In the genomic region with DNA sequence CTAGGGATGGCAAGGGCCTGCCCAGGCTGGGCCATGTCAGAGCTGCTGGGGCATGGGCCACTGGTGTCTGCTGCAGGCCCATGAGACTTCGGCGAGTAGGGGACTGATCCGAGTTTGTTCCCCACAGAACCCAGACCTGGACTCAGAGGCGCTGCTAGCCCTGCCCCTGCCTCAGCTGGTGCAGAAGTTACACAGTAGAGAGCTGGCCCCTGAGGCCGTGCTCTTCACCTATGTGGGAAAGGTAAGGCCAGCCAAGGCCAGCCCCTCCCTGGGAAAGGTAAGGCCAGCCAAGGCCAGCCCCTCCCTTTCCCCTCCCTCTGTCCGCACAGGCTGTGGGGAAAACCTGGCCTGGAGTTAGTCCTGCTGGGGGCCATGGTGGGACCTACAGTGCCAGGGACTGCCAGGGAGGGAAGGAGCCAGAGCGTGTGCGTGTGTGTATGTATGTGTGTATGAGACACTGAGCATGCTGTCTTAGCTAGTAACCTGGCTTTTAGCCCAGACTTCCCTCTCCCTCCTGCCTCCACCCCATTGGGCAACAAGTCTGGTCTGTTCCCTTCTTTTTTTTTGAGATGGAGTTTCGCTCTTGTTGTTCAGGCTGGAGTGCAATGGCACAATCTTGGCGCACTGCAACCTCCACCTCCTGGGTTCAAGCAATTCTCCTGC, we compare ENCODE assay signal across 8 cellular contexts. TPM values are rescaled to one million over a fixed set of nuclear protein-coding genes. Genes with fewer than 3 reads are reported as not detected.
A peak's percentile ranks its signal among the peaks of the same experiment; 100 is the strongest.
DNase-seq lines count a peak whose midpoint lies in the region; ATAC-seq and TF ChIP-seq lines count a peak whose summit lies in the region.

No MANE protein-coding gene starts in this region.

- no peaks in the 10 kb centered on the region for H3K9me2 ChIP-seq in OCI-LY7 (ENCODE audit: insufficient read depth, low read length)

- ATAC-seq in GM18519 (IDR thresholded peaks at IDR 0.05; ENCODE audit: low FRiP score, unreplicated experiment), result no peak
- no peak for ATAC-seq in GM21515 (IDR thresholded peaks at IDR 0.05; ENCODE audit: unreplicated experiment)

- H3K4me3 ChIP-seq in OCI-LY7 (ENCODE audit: low read depth, low read length, poor library complexity, severe bottlenecking), result no peak overlapping the region
- H3K4me3 ChIP-seq in fibroblast of mammary gland (ENCODE audit: control insufficient read depth, low read depth, low read length), result no peak overlapping the region
- no peak overlapping the region for H3K4me3 ChIP-seq in ovary

- no peak for TF ChIP-seq EP300 in ovary (IDR thresholded peaks at IDR 0.05)

- no peaks in the 10 kb centered on the region for H4K20me1 ChIP-seq in OCI-LY7 (ENCODE audit: insufficient read depth, low read length)

- no TSS peak for BruUV-seq in OCI-LY7 (replicated peaks; lab: Mats Ljungman, UMichigan)

- no peak for TF ChIP-seq CTCF in OCI-LY7 (conservative IDR thresholded peaks at IDR 0.05; ENCODE audit: low read length)
- no peak for TF ChIP-seq CTCF in fibroblast of mammary gland (conservative IDR thresholded peaks at IDR 0.05; ENCODE audit: control insufficient read depth, insufficient read depth, low read depth, low read length)
- TF ChIP-seq CTCF in ovary (IDR thresholded peaks at IDR 0.05), result no peak

- intact Hi-C loops in OCI-LY7 (cut with micrococcal nuclease; ENCODE audit: unreplicated experiment) (no loop called here), ovary (cut with DNase I) (loop anchor here in 1 of 4 donors (10.0 kb wide), 1 partner anchor 773 kb away; no protein-coding TSS in a partner anchor)

- H3K27me3 ChIP-seq in ovary, result no peaks in the 10 kb centered on the region

- WGBS in ovary, 3 donors, result 26 to 33% (median 32%) methylated on average over 10 of the region's 10 CpGs

- POLR2A ChIA-PET in OCI-LY7 (lab: Charles Lee), result no interaction called here

- no peaks in the 10 kb centered on the region for H3K9me3 ChIP-seq in OCI-LY7 (ENCODE audit: low read length)
- H3K9me3 ChIP-seq in ovary, result no peaks in the 10 kb centered on the region

- no peaks in the 10 kb centered on the region for H3K36me3 ChIP-seq in OCI-LY7 (ENCODE audit: insufficient read depth, low read length)
- H3K36me3 ChIP-seq in ovary, result no peaks in the 10 kb centered on the region

- no peak overlapping the region for H3K27ac ChIP-seq in OCI-LY7 (ENCODE audit: low read depth, low read length, poor library complexity, severe bottlenecking)
- H3K27ac ChIP-seq in ovary, result peak overlapping the region in 1 of 2 donors; percentile 40

- DNase-seq in NCI-H2081 (lab: John Stamatoyannopoulos, UW) (peak; percentile 37 to 69), NCI-H2081 treated with DMSO at 0.1 percent for 48 hours (lab: John Stamatoyannopoulos, UW) (no peak), OCI-LY7 (ENCODE audit: low spot score) (peak; percentile 29), fibroblast of mammary gland (ENCODE audit: low read depth) (peak; percentile 96), ovary (peak; percentile 51 to 68 (median 65))
- DNase-seq in stimulated activated naive CD4-positive, alpha-beta T cell (lab: John Stamatoyannopoulos, UW), result no peak

- TF ChIP-seq POLR2A in ovary (IDR thresholded peaks at IDR 0.05), result no peak

- H3K79me2 ChIP-seq in OCI-LY7 (ENCODE audit: insufficient read depth, low read depth, low read length), result no peaks in the 10 kb centered on the region

- peaks cover 37% of the 10 kb centered on the region for H3K4me1 ChIP-seq in OCI-LY7 (ENCODE audit: insufficient read depth, low read length, poor library complexity, severe bottlenecking)
- peaks cover 3% of the 10 kb centered on the region for H3K4me1 ChIP-seq in ovary (ENCODE audit: insufficient read depth)

- H2AFZ ChIP-seq in OCI-LY7 (ENCODE audit: low read length), result peak overlapping the region; percentile 36; the same call in 1 of the 2 replicates

- CTCF ChIA-PET in OCI-LY7 (lab: Charles Lee; ENCODE audit: unreplicated experiment), result interaction anchor here (0.6 kb wide), 1 partner anchor 246 kb away, joined by 4 read pairs; no protein-coding TSS in a partner anchor

- peak overlapping the region; percentile 40 for H3K4me2 ChIP-seq in OCI-LY7 (ENCODE audit: low read length)

RNA-seq across cellular contexts. Expression of gene FAAH, which starts 8.0 kb away (rescaled TPM):
- 20.1 and 25.4 TPM in 2 replicates for total RNA-seq in OCI-LY7 (2014; rRNA removed; shearing (Covaris generic))
- total RNA-seq in OCI-LY7 (2022) (21.9 and 24.8 TPM in 2 replicates), ovary (10 to 100 TPM in 3 of 7 donors, 1 to 10 TPM in 4; 7.5 to 32.7 (median 9.3) TPM)
- 1 to 10 TPM; 1.3 to 6.7 TPM for polyA plus RNA-seq in ovary

Comparison
In these comparisons a context has a peak if more than half of its experiments do, and no peak if none do; other contexts are left out.
1. DNase-seq: peak in NCI-H2081 (2 of 2), OCI-LY7 (single experiment), fibroblast of mammary gland (single experiment) and ovary (5 of 5); none in NCI-H2081 treated with DMSO at 0.1 percent for 48 hours (single experiment) and stimulated activated naive CD4-positive, alpha-beta T cell (0 of 6).